Comparison of ENCODE assay signal across 16 cellular contexts in genomic region chr3:141045008-141045641, GRCh38. TPM values are rescaled to one million over a fixed set of nuclear protein-coding genes. Genes with fewer than 3 reads are reported as not detected.
"Had no signal": no experiment of that assay in that cellular context is flagged by ENCODE, and none has a peak within 500 bp of the region (broad histone marks: within the 10 kb centered on the region; RNA-seq: fewer than 3 reads in every experiment).

No MANE protein-coding gene starts in this region.

- DNase-seq: activated CD4-positive, alpha-beta T cell treated with anti-CD3 and anti-CD28 coated beads, Interleukin-2, amount 50 U/mL, for 48 hours; activated CD4-positive, CD25-positive, alpha-beta regulatory T cell treated with anti-CD3 and anti-CD28 coated beads, Interleukin-2, amount 50 U/mL, for 72 hours; activated effector memory CD4-positive, alpha-beta T cell treated with anti-CD3 and anti-CD28 coated beads, Interleukin-2, amount 50 U/mL, for 16 hours; activated T-cell treated with anti-CD3 and anti-CD28 coated beads, Interleukin-2, amount 50 U/mL, for 4 hours; aorta; cortex of kidney; effector CD8-positive, alpha-beta T cell; esophagus squamous epithelium; hippocampal formation; left ventricle myocardium superior; naive thymus-derived CD8-positive, alpha-beta T cell; pancreas; T-helper 9 cell had no signal

- H3K36me3 Mint-ChIP-seq: memory B cell; naive thymus-derived CD8-positive, alpha-beta T cell had no signal

- ATAC-seq: activated T-cell treated with anti-CD3 and anti-CD28 coated beads, Interleukin-2, amount 50 U/mL, for 4 hours; left ventricle myocardium superior; naive thymus-derived CD8-positive, alpha-beta T cell; sciatic nerve had no signal

- H3K9me3 Mint-ChIP-seq: activated T-cell treated with anti-CD3 and anti-CD28 coated beads, Interleukin-2, amount 50 U/mL, for 4 hours; memory B cell; naive thymus-derived CD8-positive, alpha-beta T cell had no signal

- H3K4me3 Mint-ChIP-seq: activated T-cell treated with anti-CD3 and anti-CD28 coated beads, Interleukin-2, amount 50 U/mL, for 4 hours; memory B cell; naive thymus-derived CD8-positive, alpha-beta T cell had no signal

- H3K27ac Mint-ChIP-seq: memory B cell; naive thymus-derived CD8-positive, alpha-beta T cell had no signal

RNA-seq across cellular contexts. Expression of gene SPSB4, which starts 6.0 kb away (rescaled TPM):
- total RNA-seq: activated T-cell treated with anti-CD3 and anti-CD28 coated beads, Interleukin-2, amount 50 U/mL, for 4 hours; esophagus squamous epithelium; fibroblast of villous mesenchyme; naive thymus-derived CD8-positive, alpha-beta T cell had no signal
